In the genomic region with DNA sequence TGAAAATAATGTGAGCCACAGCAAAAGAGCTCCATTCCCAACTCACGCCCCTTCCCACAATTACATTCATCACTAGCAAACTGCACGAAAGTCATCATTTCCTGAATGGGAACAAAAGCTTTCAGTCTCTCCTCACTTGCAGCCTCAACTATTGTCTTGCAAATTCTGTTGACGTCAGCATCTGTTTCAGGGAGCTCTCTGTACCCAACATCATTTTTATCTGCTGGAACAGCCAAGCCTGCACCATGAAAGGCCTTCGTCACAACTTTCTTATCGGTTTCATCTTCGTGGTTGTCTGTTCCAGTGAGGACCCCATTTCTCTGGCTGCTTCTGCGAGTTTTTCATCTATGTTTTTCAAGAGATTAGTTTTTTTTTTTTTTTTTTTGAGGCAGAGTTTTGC, we compare ENCODE assay signal across 15 cellular contexts. TPM values are rescaled to one million over a fixed set of nuclear protein-coding genes. Genes with fewer than 3 reads are reported as not detected.
DNase-seq lines count a peak whose midpoint lies in the region; ATAC-seq, FAIRE-seq and TF ChIP-seq lines count a peak whose summit lies in the region.
"Had no signal": no experiment of that assay in that cellular context is flagged by ENCODE, and none has a peak within 500 bp of the region (broad histone marks: within the 10 kb centered on the region; RNA-seq: fewer than 3 reads in every experiment).

No MANE protein-coding gene starts in this region.

- H3K4me1 ChIP-seq in H1 (replicated peaks in 1 of 4; ENCODE audit: control insufficient read depth in 3 of 4, insufficient read depth in 4 of 4, low read length in 3 of 4), result peaks cover 19 to 41% (median 27%) of the 10 kb centered on the region in 4 experiments
- peaks cover 0 to 9% of the 10 kb centered on the region in 2 donors for H3K4me1 ChIP-seq in gastrocnemius medialis
- peaks cover 2 to 11% (median 5%) of the 10 kb centered on the region in 3 donors for H3K4me1 ChIP-seq in esophagus squamous epithelium
- H3K4me1 ChIP-seq: ascending aorta had no signal

- no peak overlapping the region for H2BK15ac ChIP-seq in H1 (ENCODE audit: low read length)

- intact Hi-C loops in gastrocnemius medialis (cut with DNase I; ENCODE audit: low total_unique reads), result no loop called here
- intact Hi-C loops in esophagus squamous epithelium (cut with DNase I), result no loop called here

- H3K23ac ChIP-seq in H1 (ENCODE audit: insufficient read length), result no peak overlapping the region

- no peak overlapping the region for H3K27ac Mint-ChIP-seq in activated naive CD4-positive, alpha-beta T cell treated with anti-CD3 and anti-CD28 coated beads, Interleukin-2, amount 50 U/mL, for 24 hours

- H3K23me2 ChIP-seq in H1 (ENCODE audit: low read depth, low read length), result 0 out of 2 replicates have a peak, but pooled peaks cover 2% of the 10 kb centered on the region

- H3K4me2 ChIP-seq in H1 (ENCODE audit: insufficient read depth in 1 of 2, low read depth in 2 of 2, low read length in 2 of 2), result peak overlapping the region; percentile 46 to 52

- H3K79me1 ChIP-seq in H1 (ENCODE audit: low read depth, low read length), result no peaks in the 10 kb centered on the region

- no peak overlapping the region for H4K8ac ChIP-seq in H1 (ENCODE audit: extremely low read depth, insufficient read depth, low read length)

- no peak for DNase-seq in activated naive CD4-positive, alpha-beta T cell treated with anti-CD3 and anti-CD28 coated beads, Interleukin-2, amount 50 U/mL, for 16 hours
- DNase-seq in T-helper 22 cell (ENCODE audit: low read depth) (peak; percentile 13), H1 (ENCODE audit: low read depth in 1 of 2, low spot score in 2 of 2) (no peak), substantia nigra (lab: John Stamatoyannopoulos, UW) (peak in 11 of 49 donors; percentile 12 to 70 (median 23)), gastrocnemius medialis (no peak), HCEC 1CT (no peak), esophagus squamous epithelium (lab: John Stamatoyannopoulos, UW) (no peak)
- DNase-seq: heart right ventricle; ovary; stimulated activated CD8-positive, alpha-beta memory T cell treated with anti-CD3 and anti-CD28 coated beads, Interleukin-4, amount 100 ng/mL, for 48 hours had no signal

- H2AK5ac ChIP-seq in H1 (ENCODE audit: low read depth, low read length), result no peak overlapping the region; the same call in 1 of the 2 replicates

- H3K4me3 ChIP-seq in H1 (ENCODE audit: extremely low read depth in 1 of 4, insufficient read depth in 2 of 4, low read depth in 3 of 4, low read length in 4 of 4) (no peak overlapping the region), gastrocnemius medialis (no peak overlapping the region), esophagus squamous epithelium (no peak overlapping the region)
- H3K4me3 ChIP-seq: ascending aorta, heart right ventricle, lung, ovary had no signal

- H3K4me3 Mint-ChIP-seq in activated naive CD4-positive, alpha-beta T cell treated with anti-CD3 and anti-CD28 coated beads, Interleukin-2, amount 50 U/mL, for 24 hours, result peak overlapping the region; percentile 33

- H3K27me3 ChIP-seq in H1 (replicated peaks in 1 of 4; ENCODE audit: control insufficient read depth in 3 of 4, extremely low read depth in 1 of 4, insufficient read depth in 3 of 4, low read length in 3 of 4) (no peaks in the 10 kb centered on the region), gastrocnemius medialis (no peaks in the 10 kb centered on the region), esophagus squamous epithelium (peaks cover 0 to 11% (median 0%) of the 10 kb centered on the region in 4 donors)
- H3K27me3 ChIP-seq: ascending aorta, ovary had no signal

- H3K14ac ChIP-seq in H1 (ENCODE audit: insufficient read length), result no peak overlapping the region

- CTCF ChIA-PET in H1 (lab: Charles Lee; ENCODE audit: partially characterized antibody), result no interaction called here

- TF ChIP-seq RAD21 in H1 (IDR thresholded peaks at IDR 0.05 in 1 of 2, conservative IDR thresholded peaks at IDR 0.05 in 1 of 2; ENCODE audit: low read depth in 2 of 2, low read length in 2 of 2), result no peak

- POLR2A ChIA-PET in H1 (lab: Charles Lee; ENCODE audit: partially characterized antibody), result interaction anchor here (0.6 to 6.1 kb wide), 6 partner anchors 8 to 225 kb away, joined by 3 to 40 read pairs (median 4); partner anchors contain the start of gene RNF130

- ATAC-seq in gastrocnemius medialis, result no peak

- no peak overlapping the region for H3K56ac ChIP-seq in H1 (replicated peaks; ENCODE audit: insufficient read length, low read depth, low read length)

- H2BK5ac ChIP-seq in H1 (ENCODE audit: low read depth, low read length), result no peak overlapping the region; the same call in 1 of the 2 replicates

- H2BK12ac ChIP-seq in H1 (ENCODE audit: low read depth, low read length), result 0 out of 2 replicates have a peak overlapping the region, but pooled peaks have one; percentile 100

- no peak overlapping the region for H4K91ac ChIP-seq in H1 (replicated peaks; ENCODE audit: insufficient read length, low read length)

- H3K18ac ChIP-seq in H1 (ENCODE audit: extremely low read depth, low read length), result no peak overlapping the region; the same call in 1 of the 2 replicates

- peak in 1 of 2 experiments; percentile 61; a peak in 1 of 3 replicates for TF ChIP-seq EP300 in H1 (IDR thresholded peaks at IDR 0.05; ENCODE audit: borderline replicate concordance in 1 of 2, low read depth in 2 of 2, low read length in 2 of 2)

- in situ Hi-C loops in gastrocnemius medialis (cut with MboI; ENCODE audit: low sequenced_read_pairs in 4 of 4), result loop anchor here in 1 of 4 donors (25.0 kb wide), 2 partner anchors 174 to 324 kb away; partner anchors contain the start of gene TBC1D9B

- no peaks in the 10 kb centered on the region for H3K36me3 Mint-ChIP-seq in activated naive CD4-positive, alpha-beta T cell treated with anti-CD3 and anti-CD28 coated beads, Interleukin-2, amount 50 U/mL, for 24 hours

- H3K79me2 ChIP-seq in H1 (ENCODE audit: control insufficient read depth in 1 of 2, insufficient read depth in 2 of 2, low read length in 2 of 2), result no peaks in the 10 kb centered on the region

- H3K27me3 Mint-ChIP-seq in activated naive CD4-positive, alpha-beta T cell treated with anti-CD3 and anti-CD28 coated beads, Interleukin-2, amount 50 U/mL, for 24 hours, result peaks cover 1% of the 10 kb centered on the region

- WGBS in H1 (ENCODE audit: extremely low coverage in 1 of 2, insufficient coverage in 1 of 2, insufficient read length in 1 of 2, insufficient replicate concordance in 2 of 2, low coverage in 1 of 2, low lambda C conversion rate in 2 of 2, missing lambda C conversion rate in 1 of 2), 2 experiments, result 51% methylated on average over 7 of the region's 7 CpGs; no CpG with 5 or more reads in 1 of the 2 experiments
- 57 to 59% methylated on average over 7 of the region's 7 CpGs for WGBS in esophagus squamous epithelium, 2 donors

- TF ChIP-seq POLR2A in H1 (IDR thresholded peaks at IDR 0.05; ENCODE audit: control extremely low read depth in 1 of 2, low read depth in 2 of 2, low read length in 2 of 2), result peak in 1 of 2 experiments; percentile 62; a peak in 1 of 3 replicates
- TF ChIP-seq POLR2A in gastrocnemius medialis (IDR thresholded peaks at IDR 0.05), result no peak
- TF ChIP-seq POLR2A in esophagus squamous epithelium (IDR thresholded peaks at IDR 0.05), result no peak

- H2AFZ ChIP-seq in H1 (ENCODE audit: low read length), result no peak overlapping the region

- H3K27ac ChIP-seq in H1 (ENCODE audit: low read depth, low read length) (peak overlapping the region; percentile 51), substantia nigra (ENCODE audit: low read depth, low read length, poor library complexity, severe bottlenecking) (peak overlapping the region; percentile 55), gastrocnemius medialis (no peak overlapping the region), esophagus squamous epithelium (no peak overlapping the region)
- H3K27ac ChIP-seq: ascending aorta, heart right ventricle, ovary had no signal

- no peaks in the 10 kb centered on the region for H3K9me3 Mint-ChIP-seq in activated naive CD4-positive, alpha-beta T cell treated with anti-CD3 and anti-CD28 coated beads, Interleukin-2, amount 50 U/mL, for 24 hours

- H3K36me3 ChIP-seq in H1 (ENCODE audit: control insufficient read depth in 2 of 4, insufficient read depth in 4 of 4, low read length in 3 of 4), result no peaks in the 10 kb centered on the region
- no peaks in the 10 kb centered on the region for H3K36me3 ChIP-seq in gastrocnemius medialis
- H3K36me3 ChIP-seq in esophagus squamous epithelium, result no peaks in the 10 kb centered on the region
- H3K36me3 ChIP-seq: ascending aorta, heart right ventricle, ovary had no signal

- H2BK120ac ChIP-seq in H1 (replicated peaks; ENCODE audit: low read depth, low read length), result no peak overlapping the region

- no peak for TF ChIP-seq CTCF in H1 (IDR thresholded peaks at IDR 0.05; ENCODE audit: control extremely low read depth in 1 of 3, insufficient read depth in 1 of 3, low read depth in 1 of 3, low read length in 3 of 3)
- TF ChIP-seq CTCF in gastrocnemius medialis (IDR thresholded peaks at IDR 0.05 in 4 of 5, conservative IDR thresholded peaks at IDR 0.05 in 1 of 5), result no peak
- no peak for TF ChIP-seq CTCF in esophagus squamous epithelium (IDR thresholded peaks at IDR 0.05)

- H4K5ac ChIP-seq in H1 (ENCODE audit: insufficient read length, low read depth, low read length), result no peak overlapping the region

- H3K9ac ChIP-seq in H1 (replicated peaks in 1 of 4; ENCODE audit: extremely low read depth in 1 of 4, low read depth in 3 of 4, low read length in 3 of 4), result no peak overlapping the region

- no peak overlapping the region for H2BK20ac ChIP-seq in H1 (ENCODE audit: low read length)

- peak; percentile 98 for FAIRE-seq in H1 (lab: Jason Lieb, UNC)
- FAIRE-seq: endometrium, TTC549 had no signal

- H3K4me1 Mint-ChIP-seq in activated naive CD4-positive, alpha-beta T cell treated with anti-CD3 and anti-CD28 coated beads, Interleukin-2, amount 50 U/mL, for 24 hours, result peaks cover 28% of the 10 kb centered on the region

- H3K9me3 ChIP-seq in H1 (ENCODE audit: insufficient read depth in 2 of 2, low read depth in 1 of 2, low read length in 1 of 2) (no peaks in the 10 kb centered on the region), gastrocnemius medialis (no peaks in the 10 kb centered on the region), esophagus squamous epithelium (no peaks in the 10 kb centered on the region)
- H3K9me3 ChIP-seq: ascending aorta, heart right ventricle, ovary had no signal

- H4K20me1 ChIP-seq in H1 (replicated peaks in 1 of 2; ENCODE audit: control insufficient read depth in 1 of 2, insufficient read depth in 2 of 2, low read length in 2 of 2), result no peaks in the 10 kb centered on the region

- no peak overlapping the region for H3K4ac ChIP-seq in H1 (replicated peaks; ENCODE audit: insufficient read length, low read depth, low read length)

RNA-seq across cellular contexts. Expression of gene RNF130, which starts 14.3 kb away (rescaled TPM):
- total RNA-seq in H1 (2021; fragmentation: NEBNext Ultra II Directional; extraction: Animal tissue kit (Norgen Biotek cat#: 25700)), result 63.1 and 65.1 TPM in 2 replicates
- 65.4 and 70.0 TPM in 2 replicates for polyA plus RNA-seq in H1 (2011; rRNA removed)
- polyA plus RNA-seq in H1 (2011; cell fraction: cytosol; rRNA removed), result 73.0 TPM
- 58.2 TPM for polyA plus RNA-seq in H1 (2011; cell fraction: nucleus; rRNA removed)
- 60.3 to 80.3 TPM (median 67.1 TPM) in 4 replicates for polyA plus RNA-seq in H1 (2012, experiment 1 of 2)
- 55.3 TPM for polyA plus RNA-seq in H1 (2012, experiment 2 of 2)
- polyA plus RNA-seq in H1 (2013, experiment 1 of 2), result 78.6 TPM
- 86.8 TPM for polyA plus RNA-seq in H1 (2013, experiment 2 of 2)
- 56.6 and 57.4 TPM in 2 replicates for polyA minus RNA-seq in H1 (2011; rRNA and poly(A)+ RNA removed)
- polyA minus RNA-seq in H1 (2011; cell fraction: cytosol; rRNA and poly(A)+ RNA removed), result 35.1 TPM
- 73.0 TPM for polyA minus RNA-seq in H1 (2011; cell fraction: nucleus; rRNA and poly(A)+ RNA removed)
- total RNA-seq in gastrocnemius medialis (10 to 100 TPM; 34.5 to 79.5 (median 55.6) TPM), esophagus squamous epithelium (10 to 100 TPM in 3 of 4 donors, 1 to 10 TPM in 1; 9.1 to 54.6 (median 19.1) TPM)

Comparison
In these comparisons a context has a peak if more than half of its experiments do, and no peak if none do; other contexts are left out.
1. H3K27ac ChIP-seq: peak in H1 (single experiment) and substantia nigra (single experiment); none in gastrocnemius medialis (0 of 4) and esophagus squamous epithelium (0 of 4).